18 cellular contexts compared by ENCODE assay signal in the genomic region with DNA sequence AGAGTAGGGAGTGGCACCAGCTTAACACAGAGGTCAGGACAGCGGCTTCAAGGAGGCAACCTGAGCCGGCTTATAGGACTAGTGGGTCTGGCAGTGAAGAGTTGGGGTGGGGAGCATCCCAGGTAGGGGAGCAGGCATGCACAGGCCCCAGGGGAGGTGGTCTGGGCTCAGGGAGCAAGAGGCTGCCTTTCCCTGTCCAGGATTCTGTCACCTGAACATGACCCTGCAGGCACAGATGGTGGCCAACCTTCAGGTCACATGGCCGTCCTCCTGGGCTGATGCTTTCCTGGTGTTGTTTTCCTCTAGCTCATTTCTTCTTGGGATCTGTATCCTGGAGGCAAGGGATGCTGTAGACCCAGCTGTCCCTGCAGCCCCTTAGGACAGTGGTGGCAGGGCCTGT. TPM values are rescaled to one million over a fixed set of nuclear protein-coding genes. Genes with fewer than 3 reads are reported as not detected.
DNase-seq lines count a peak whose midpoint lies in the region; ATAC-seq, FAIRE-seq and TF ChIP-seq lines count a peak whose summit lies in the region.
"Had no signal": no experiment of that assay in that cellular context is flagged by ENCODE, and none has a peak within 500 bp of the region (broad histone marks: within the 10 kb centered on the region; RNA-seq: fewer than 3 reads in every experiment).

No MANE protein-coding gene starts in this region.

- no peak overlapping the region for H3K4me3 ChIP-seq in osteoblast (ENCODE audit: insufficient read depth, low read length)
- H3K4me3 ChIP-seq in pancreas = no peak overlapping the region
- H3K4me3 ChIP-seq in ascending aorta = no peak overlapping the region
- H3K4me3 ChIP-seq: GM12878 had no signal

- H3K4me2 ChIP-seq in osteoblast (ENCODE audit: insufficient read depth, low read length) = no peak overlapping the region

- H3K27me3 Mint-ChIP-seq in activated T-cell treated with anti-CD3 and anti-CD28 coated beads, Interleukin-2, amount 50 U/mL, for 24 hours = no peaks in the 10 kb centered on the region
- no peaks in the 10 kb centered on the region for H3K27me3 Mint-ChIP-seq in activated T-cell treated with anti-CD3 and anti-CD28 coated beads, Interleukin-2, amount 50 U/mL, for 72 hours (ENCODE audit: low read depth)
- H3K27me3 Mint-ChIP-seq in IgD-negative memory B cell = no peaks in the 10 kb centered on the region
- H3K27me3 Mint-ChIP-seq: CD4-positive, alpha-beta T cell had no signal

- 88 to 96% methylated on average over 3 of the region's 3 CpGs for WGBS in pancreas, 2 donors

- H3K9me3 Mint-ChIP-seq in activated T-cell treated with anti-CD3 and anti-CD28 coated beads, Interleukin-2, amount 50 U/mL, for 24 hours = no peaks in the 10 kb centered on the region
- no peaks in the 10 kb centered on the region for H3K9me3 Mint-ChIP-seq in activated T-cell treated with anti-CD3 and anti-CD28 coated beads, Interleukin-2, amount 50 U/mL, for 72 hours
- H3K9me3 Mint-ChIP-seq in IgD-negative memory B cell = no peaks in the 10 kb centered on the region
- H3K9me3 Mint-ChIP-seq: CD4-positive, alpha-beta T cell; H9 had no signal

- intact Hi-C loops in pancreas (cut with DNase I) (no loop called here), ascending aorta (cut with DNase I) (no loop called here)

- H3K4me1 Mint-ChIP-seq in activated T-cell treated with anti-CD3 and anti-CD28 coated beads, Interleukin-2, amount 50 U/mL, for 24 hours (ENCODE audit: low read depth) = no peaks in the 10 kb centered on the region
- no peaks in the 10 kb centered on the region for H3K4me1 Mint-ChIP-seq in activated T-cell treated with anti-CD3 and anti-CD28 coated beads, Interleukin-2, amount 50 U/mL, for 72 hours (ENCODE audit: low read depth)
- peaks cover 10 to 15% (median 12%) of the 10 kb centered on the region in 3 donors for H3K4me1 Mint-ChIP-seq in IgD-negative memory B cell

- H3K79me2 ChIP-seq in osteoblast (ENCODE audit: insufficient read depth, low read length) = no peaks in the 10 kb centered on the region

- ATAC-seq in activated T-cell treated with anti-CD3 and anti-CD28 coated beads, Interleukin-2, amount 50 U/mL, for 72 hours (replicated peaks in 1 of 2) = no peak
- peak; percentile 12 for ATAC-seq in left lobe of liver
- ATAC-seq in pancreas = no peak
- ATAC-seq: GM12878 had no signal

- peaks cover 75% of the 10 kb centered on the region for H3K36me3 Mint-ChIP-seq in activated T-cell treated with anti-CD3 and anti-CD28 coated beads, Interleukin-2, amount 50 U/mL, for 24 hours (ENCODE audit: low read depth)
- peaks cover 0 to 2% of the 10 kb centered on the region in 2 donors for H3K36me3 Mint-ChIP-seq in activated T-cell treated with anti-CD3 and anti-CD28 coated beads, Interleukin-2, amount 50 U/mL, for 72 hours (ENCODE audit: insufficient read depth in 2 of 2)
- no peaks in the 10 kb centered on the region for H3K36me3 Mint-ChIP-seq in IgD-negative memory B cell

- no peak for DNase-seq in activated T-cell treated with anti-CD3 and anti-CD28 coated beads, Interleukin-2, amount 50 U/mL, for 24 hours
- no peak for DNase-seq in activated T-cell treated with anti-CD3 and anti-CD28 coated beads, Interleukin-2, amount 50 U/mL, for 72 hours
- DNase-seq in left lobe of liver (ENCODE audit: low spot score) (no peak), osteoblast (ENCODE audit: insufficient read length, low spot score, missing footprints) (peak; percentile 65), AG08396 (ENCODE audit: low spot score) (no peak), pancreas (no peak), ascending aorta (ENCODE audit: low spot score in 2 of 2) (no peak)
- DNase-seq: C1 segment of cervical spinal cord; Calu3; CD4-positive, alpha-beta T cell; DMS 273 treated with DMSO at 0.1 percent for 48 hours; GOT3; H9 had no signal

- H3K27me3 ChIP-seq in osteoblast (ENCODE audit: insufficient read depth, low read length) = no peaks in the 10 kb centered on the region
- no peaks in the 10 kb centered on the region for H3K27me3 ChIP-seq in pancreas
- H3K27me3 ChIP-seq in ascending aorta = no peaks in the 10 kb centered on the region

- TF ChIP-seq CTCF in osteoblast (IDR thresholded peaks at IDR 0.05; ENCODE audit: extremely low read depth, low read depth, low read length) (no peak), pancreas (IDR thresholded peaks at IDR 0.05) (no peak), ascending aorta (IDR thresholded peaks at IDR 0.05) (no peak)

- no peak overlapping the region for H3K4me3 Mint-ChIP-seq in activated T-cell treated with anti-CD3 and anti-CD28 coated beads, Interleukin-2, amount 50 U/mL, for 24 hours
- H3K4me3 Mint-ChIP-seq in activated T-cell treated with anti-CD3 and anti-CD28 coated beads, Interleukin-2, amount 50 U/mL, for 72 hours = no peak overlapping the region
- H3K4me3 Mint-ChIP-seq in IgD-negative memory B cell = no peak overlapping the region
- H3K4me3 Mint-ChIP-seq: CD4-positive, alpha-beta T cell; H9 had no signal

- no peak overlapping the region for H3K27ac ChIP-seq in osteoblast (ENCODE audit: low read depth, low read length)
- no peak overlapping the region for H3K27ac ChIP-seq in pancreas
- no peak overlapping the region for H3K27ac ChIP-seq in ascending aorta
- H3K27ac ChIP-seq: 22Rv1 had no signal

- no peaks in the 10 kb centered on the region for H4K20me1 ChIP-seq in osteoblast (ENCODE audit: insufficient read depth, low read length)

- peaks cover 13% of the 10 kb centered on the region for H3K36me3 ChIP-seq in osteoblast (ENCODE audit: insufficient read depth, low read length)
- peaks cover 0 to 17% (median 0%) of the 10 kb centered on the region in 3 donors for H3K36me3 ChIP-seq in pancreas
- H3K36me3 ChIP-seq in ascending aorta = peaks cover 42 to 55% of the 10 kb centered on the region in 2 donors

- H3K27ac Mint-ChIP-seq in activated T-cell treated with anti-CD3 and anti-CD28 coated beads, Interleukin-2, amount 50 U/mL, for 24 hours = peak overlapping the region; percentile 52
- no peak overlapping the region for H3K27ac Mint-ChIP-seq in activated T-cell treated with anti-CD3 and anti-CD28 coated beads, Interleukin-2, amount 50 U/mL, for 72 hours
- peak overlapping the region in 2 of 3 donors; percentile 28 to 59 for H3K27ac Mint-ChIP-seq in IgD-negative memory B cell
- H3K27ac Mint-ChIP-seq: CD4-positive, alpha-beta T cell had no signal

- H3K9me3 ChIP-seq in osteoblast (ENCODE audit: low read depth, low read length) (no peaks in the 10 kb centered on the region), pancreas (no peaks in the 10 kb centered on the region), ascending aorta (no peaks in the 10 kb centered on the region)

- FAIRE-seq in pancreas (lab: Jason Lieb, UNC) = no peak
- FAIRE-seq: GM12878 had no signal

- H3K4me1 ChIP-seq in osteoblast (ENCODE audit: insufficient read depth, low read length) (no peaks in the 10 kb centered on the region), pancreas (no peaks in the 10 kb centered on the region), ascending aorta (no peaks in the 10 kb centered on the region)

- H2AFZ ChIP-seq in osteoblast (ENCODE audit: low read length) = no peak overlapping the region

RNA-seq across cellular contexts. Expression of a gene that starts 3.5 kb away (rescaled TPM):
- total RNA-seq in activated T-cell treated with anti-CD3 and anti-CD28 coated beads, Interleukin-2, amount 50 U/mL, for 72 hours = 1 to 10 TPM; 2.7 to 3.2 TPM
- polyA plus RNA-seq in IgD-negative memory B cell (0.48 TPM), pancreas (1 to 10 TPM; 1.3 to 4.9 TPM)
- total RNA-seq in left lobe of liver (6.0 TPM), osteoblast (1.1 and 1.2 TPM in 2 replicates), pancreas (1 to 10 TPM in 1 of 6 donors, under 1 TPM in 5; 0.13 to 1.3 (median 0.69) TPM), ascending aorta (2.0 TPM)
- total RNA-seq: Daoy, HT1080 had no signal

RNA-seq across cellular contexts. Expression of a gene that starts 17.3 kb away (rescaled TPM):
- 10 to 100 TPM; 44.1 to 53.6 TPM for total RNA-seq in activated T-cell treated with anti-CD3 and anti-CD28 coated beads, Interleukin-2, amount 50 U/mL, for 72 hours
- 47.8 TPM for polyA plus RNA-seq in IgD-negative memory B cell
- 13.0 TPM for total RNA-seq in left lobe of liver
- 33.0 and 40.2 TPM in 2 replicates for total RNA-seq in osteoblast
- total RNA-seq in pancreas = 10 to 100 TPM; 13.4 to 24.0 (median 16.5) TPM
- 10 to 100 TPM; 42.0 to 46.9 TPM for polyA plus RNA-seq in pancreas
- total RNA-seq in ascending aorta = 118 TPM
